10 cellular contexts compared by ENCODE assay signal in genomic region chr2:108215794-108216211, GRCh38. TPM values are rescaled to one million over a fixed set of nuclear protein-coding genes. Genes with fewer than 3 reads are reported as not detected.
DNase-seq lines count a peak whose midpoint lies in the region; ATAC-seq and TF ChIP-seq lines count a peak whose summit lies in the region.
"Had no signal": no experiment of that assay in that cellular context is flagged by ENCODE, and none has a peak within 500 bp of the region (broad histone marks: within the 10 kb centered on the region; RNA-seq: fewer than 3 reads in every experiment).

No MANE protein-coding gene starts in this region.

- H3K36me3 Mint-ChIP-seq in activated naive CD8-positive, alpha-beta T cell treated with anti-CD3 and anti-CD28 coated beads for 36 hours, result no peaks in the 10 kb centered on the region
- H3K36me3 Mint-ChIP-seq in T-cell, result no peaks in the 10 kb centered on the region

- no peak overlapping the region for H3K27ac ChIP-seq in coronary artery
- H3K27ac ChIP-seq: upper lobe of left lung had no signal

- no peak overlapping the region for H3K27ac Mint-ChIP-seq in activated naive CD8-positive, alpha-beta T cell treated with anti-CD3 and anti-CD28 coated beads for 36 hours
- no peak overlapping the region for H3K27ac Mint-ChIP-seq in T-cell
- H3K27ac Mint-ChIP-seq: IgD-negative memory B cell had no signal

- no peak for TF ChIP-seq CTCF in coronary artery (IDR thresholded peaks at IDR 0.05)

- no peak overlapping the region for H3K4me3 Mint-ChIP-seq in activated naive CD8-positive, alpha-beta T cell treated with anti-CD3 and anti-CD28 coated beads for 36 hours
- no peak overlapping the region for H3K4me3 Mint-ChIP-seq in T-cell
- H3K4me3 Mint-ChIP-seq: IgD-negative memory B cell had no signal

- no peaks in the 10 kb centered on the region for H3K27me3 Mint-ChIP-seq in activated naive CD8-positive, alpha-beta T cell treated with anti-CD3 and anti-CD28 coated beads for 36 hours
- H3K27me3 Mint-ChIP-seq in T-cell, result peaks cover 0 to 7% of the 10 kb centered on the region in 2 donors

- H3K4me3 ChIP-seq in coronary artery, result no peak overlapping the region
- H3K4me3 ChIP-seq: upper lobe of left lung had no signal

- H3K9me3 Mint-ChIP-seq in activated naive CD8-positive, alpha-beta T cell treated with anti-CD3 and anti-CD28 coated beads for 36 hours, result no peaks in the 10 kb centered on the region
- peaks cover 0 to 4% (median 0%) of the 10 kb centered on the region in 3 donors for H3K9me3 Mint-ChIP-seq in T-cell

- POLR2A ChIA-PET in T-cell (lab: Charles Lee), result no interaction called here

- DNase-seq in DMS53 treated with DMSO at 0.1 percent for 48 hours (lab: John Stamatoyannopoulos, UW; ENCODE audit: unreplicated experiment), result peak; percentile 82
- peak; percentile 66 for DNase-seq in HT1080 (ENCODE audit: low read depth)
- peak; percentile 32 for DNase-seq in hepatic stellate cell (ENCODE audit: low spot score)
- DNase-seq in coronary artery (ENCODE audit: low spot score), result no peak
- no peak for DNase-seq in activated naive CD8-positive, alpha-beta T cell treated with anti-CD3 and anti-CD28 coated beads for 36 hours
- no peak for DNase-seq in T-cell

- CTCF ChIA-PET in T-cell (lab: Charles Lee), result no interaction called here

- no peaks in the 10 kb centered on the region for H3K4me1 Mint-ChIP-seq in activated naive CD8-positive, alpha-beta T cell treated with anti-CD3 and anti-CD28 coated beads for 36 hours
- H3K4me1 Mint-ChIP-seq in T-cell, result no peaks in the 10 kb centered on the region
- H3K4me1 Mint-ChIP-seq: IgD-negative memory B cell had no signal

- ATAC-seq in SK-N-SH treated with all-trans-retinoic acid at 6 μM for 48 hours (peak; percentile 78), T-cell (replicated peaks in 1 of 4) (no peak), GM18909 (IDR thresholded peaks at IDR 0.05; ENCODE audit: poor library complexity, unreplicated experiment) (no peak)

TF ChIP-seq in SK-N-SH treated with all-trans-retinoic acid at 6 μM for 48 hours, 23 proteins besides CTCF, POLR2A, EP300 and RAD21:
- no peak for TF ChIP-seq TSHZ2 (CRISPR knock-in tag; IDR thresholded peaks at IDR 0.05)
- TF ChIP-seq BACH2 (CRISPR knock-in tag; IDR thresholded peaks at IDR 0.05; ENCODE audit: borderline replicate concordance), result no peak
- TF ChIP-seq OSR1 (CRISPR knock-in tag; IDR thresholded peaks at IDR 0.05), result no peak
- TF ChIP-seq ZNF70 (CRISPR knock-in tag; IDR thresholded peaks at IDR 0.05), result no peak
- no peak for TF ChIP-seq PPARA (CRISPR knock-in tag; IDR thresholded peaks at IDR 0.05; ENCODE audit: borderline replicate concordance)
- TF ChIP-seq ZNF565 (CRISPR knock-in tag; conservative IDR thresholded peaks at IDR 0.05; ENCODE audit: low read depth), result no peak
- TF ChIP-seq ZC3H10 (CRISPR knock-in tag; IDR thresholded peaks at IDR 0.05), result no peak
- no peak for TF ChIP-seq CREB5 (CRISPR knock-in tag; IDR thresholded peaks at IDR 0.05; ENCODE audit: low read depth)
- TF ChIP-seq ISL1 (CRISPR knock-in tag; IDR thresholded peaks at IDR 0.05), result no peak
- no peak for TF ChIP-seq ZFP3 (CRISPR knock-in tag; IDR thresholded peaks at IDR 0.05)
- TF ChIP-seq ESRRG (CRISPR knock-in tag; IDR thresholded peaks at IDR 0.05), result no peak
- TF ChIP-seq POU6F1 (CRISPR knock-in tag; IDR thresholded peaks at IDR 0.05; ENCODE audit: borderline replicate concordance, low read depth), result no peak
- TF ChIP-seq GLIS3 (CRISPR knock-in tag; IDR thresholded peaks at IDR 0.05), result no peak

RNA-seq across cellular contexts. Expression of gene SULT1C3, which starts 24.0 kb away (rescaled TPM):
- not detected in 2 replicates for total RNA-seq in HT1080 (2014; rRNA removed; shearing (Covaris generic))
- polyA plus RNA-seq in HT1080 (2015; cell fraction: cytosol; rRNA removed), result not detected in 2 replicates
- polyA plus RNA-seq in HT1080 (2015; cell fraction: nucleus; rRNA removed), result not detected in 2 replicates
- total RNA-seq in activated naive CD8-positive, alpha-beta T cell treated with anti-CD3 and anti-CD28 coated beads for 36 hours, result not detected
- not detected for total RNA-seq in T-cell
- total RNA-seq: upper lobe of left lung had no signal
- polyA plus RNA-seq: IgD-negative memory B cell had no signal

Comparison
In these comparisons a context has a peak if more than half of its experiments do, and no peak if none do; other contexts are left out.
1. DNase-seq: peak in DMS53 treated with DMSO at 0.1 percent for 48 hours (single experiment), HT1080 (single experiment) and hepatic stellate cell (single experiment); none in coronary artery (single experiment), activated naive CD8-positive, alpha-beta T cell treated with anti-CD3 and anti-CD28 coated beads for 36 hours (single experiment) and T-cell (0 of 34).